Comparison of ENCODE assay signal across 9 cellular contexts in the genomic region with DNA sequence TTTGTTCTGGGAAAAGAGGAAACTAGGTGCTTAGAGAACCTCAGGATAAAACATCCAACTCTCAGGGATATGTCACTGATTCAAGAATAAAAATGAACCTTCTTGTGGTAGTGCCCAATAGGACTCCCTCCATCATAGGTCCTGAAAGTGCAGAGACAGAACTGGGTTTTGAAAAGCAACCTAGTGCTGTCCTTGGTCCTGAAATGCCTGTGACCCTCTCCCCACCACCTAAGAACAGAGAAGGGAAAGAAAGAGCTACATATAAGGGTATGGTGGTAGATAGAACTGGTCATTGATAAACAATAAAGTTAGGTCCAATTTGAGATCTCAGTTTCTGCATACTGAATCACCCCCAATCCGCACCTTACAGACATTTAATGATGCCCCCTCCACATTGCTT.
DNase-seq lines count a peak whose midpoint lies in the region; ATAC-seq and TF ChIP-seq lines count a peak whose summit lies in the region.
"Had no signal": no experiment of that assay in that cellular context is flagged by ENCODE, and none has a peak within 500 bp of the region (broad histone marks: within the 10 kb centered on the region; RNA-seq: fewer than 3 reads in every experiment).

No MANE protein-coding gene starts in this region.

- H3K27ac ChIP-seq in lower lobe of right lung, result no peak overlapping the region

- CTCF ChIA-PET in Calu3 (lab: Charles Lee), result no interaction called here

- no peak for ATAC-seq in lower lobe of right lung

- no peak overlapping the region for H3K27ac Mint-ChIP-seq in T-helper 2 cell treated with Interferon-gamma antibody and Interleukin-4, amounts not matched to agents 5 μg/mL and 100 μg/mL, for 36 hours
- no peak overlapping the region for H3K27ac Mint-ChIP-seq in Calu3 (ENCODE audit: unreplicated experiment)

- H3K9me3 Mint-ChIP-seq in T-helper 2 cell treated with Interferon-gamma antibody and Interleukin-4, amounts not matched to agents 5 μg/mL and 100 μg/mL, for 36 hours, result peaks cover 23% of the 10 kb centered on the region
- H3K9me3 Mint-ChIP-seq in Calu3 (ENCODE audit: low read depth, unreplicated experiment), result peaks cover 6% of the 10 kb centered on the region

- no peaks in the 10 kb centered on the region for H3K36me3 Mint-ChIP-seq in T-helper 2 cell treated with Interferon-gamma antibody and Interleukin-4, amounts not matched to agents 5 μg/mL and 100 μg/mL, for 36 hours (ENCODE audit: low read depth)
- H3K36me3 Mint-ChIP-seq in Calu3 (ENCODE audit: insufficient read depth, unreplicated experiment), result no peaks in the 10 kb centered on the region

- no peak overlapping the region for H3K4me3 Mint-ChIP-seq in T-helper 2 cell treated with Interferon-gamma antibody and Interleukin-4, amounts not matched to agents 5 μg/mL and 100 μg/mL, for 36 hours
- no peak overlapping the region for H3K4me3 Mint-ChIP-seq in Calu3 (ENCODE audit: low read depth, unreplicated experiment)

- in situ Hi-C loops in Caki2 (cut with HindIII; ENCODE audit: low pct_unique_long_range_greater_than_20kb, low sequenced_read_pairs), result no loop called here

- H3K27me3 Mint-ChIP-seq in T-helper 2 cell treated with Interferon-gamma antibody and Interleukin-4, amounts not matched to agents 5 μg/mL and 100 μg/mL, for 36 hours (ENCODE audit: low read depth), result no peaks in the 10 kb centered on the region
- no peaks in the 10 kb centered on the region for H3K27me3 Mint-ChIP-seq in Calu3 (ENCODE audit: unreplicated experiment)

- no peaks in the 10 kb centered on the region for H3K4me1 Mint-ChIP-seq in T-helper 2 cell treated with Interferon-gamma antibody and Interleukin-4, amounts not matched to agents 5 μg/mL and 100 μg/mL, for 36 hours (ENCODE audit: low read depth)
- H3K4me1 Mint-ChIP-seq in Calu3 (ENCODE audit: low read depth, unreplicated experiment), result no peaks in the 10 kb centered on the region

- H3K9me3 ChIP-seq in lower lobe of right lung, result no peaks in the 10 kb centered on the region

- no peak for TF ChIP-seq CTCF in lower lobe of right lung (IDR thresholded peaks at IDR 0.05)
- no peak for TF ChIP-seq CTCF in Calu3 (IDR thresholded peaks at IDR 0.05; ENCODE audit: unreplicated experiment)

- H3K4me1 ChIP-seq in lower lobe of right lung, result no peaks in the 10 kb centered on the region

- H3K4me3 ChIP-seq in lower lobe of right lung, result no peak overlapping the region

- DNase-seq in Caki2 (ENCODE audit: low read depth) (peak; percentile 30), HK-2 (ENCODE audit: unreplicated experiment) (peak; percentile 16), T1000 (lab: John Stamatoyannopoulos, UW) (peak; percentile 9), iPS-NIHi7 (ENCODE audit: extremely low spot score) (peak; percentile 69), lower lobe of right lung (no peak), Calu3 (no peak)
- DNase-seq in central memory CD4-positive, alpha-beta T cell, result no peak
- no peak for DNase-seq in T-helper 2 cell treated with Interferon-gamma antibody and Interleukin-4, amounts not matched to agents 5 μg/mL and 100 μg/mL, for 36 hours (ENCODE audit: low spot score)
- DNase-seq: nucleus accumbens had no signal

- BruUV-seq in Calu3 (replicated peaks; lab: Mats Ljungman, UMichigan), result no TSS peak

- H3K36me3 ChIP-seq in lower lobe of right lung, result no peaks in the 10 kb centered on the region

- H3K27me3 ChIP-seq in lower lobe of right lung (ENCODE audit: low read depth), result no peaks in the 10 kb centered on the region

- intact Hi-C loops in lower lobe of right lung (cut with DNase I), result no loop called here
- intact Hi-C loops in Calu3 (cut with micrococcal nuclease; ENCODE audit: unreplicated experiment), result no loop called here

Comparison
In these comparisons a context has a peak if more than half of its experiments do, and no peak if none do; other contexts are left out.
1. DNase-seq: peak in Caki2 (single experiment), HK-2 (single experiment), T1000 (single experiment) and iPS-NIHi7 (single experiment); none in lower lobe of right lung (single experiment), central memory CD4-positive, alpha-beta T cell (single experiment), T-helper 2 cell treated with Interferon-gamma antibody and Interleukin-4, amounts not matched to agents 5 μg/mL and 100 μg/mL, for 36 hours (single experiment) and Calu3 (single experiment).